8 cellular contexts compared by ENCODE assay signal in genomic region chr10:15370741-15371701, GRCh38. TPM values are rescaled to one million over a fixed set of nuclear protein-coding genes. Genes with fewer than 3 reads are reported as not detected.
DNase-seq lines count a peak whose midpoint lies in the region; ATAC-seq, FAIRE-seq and TF ChIP-seq lines count a peak whose summit lies in the region.

TSS of gene FAM171A1 (minus strand) at chr10:15371289. CDS start at chr10:15371052, 237 bp downstream.

- TF ChIP-seq CTCF in omental fat pad (IDR thresholded peaks at IDR 0.05) (no peak), testis (IDR thresholded peaks at IDR 0.05) (peak in 1 of 3 experiments; percentile 37)

- H3K27me3 Mint-ChIP-seq in activated naive CD4-positive, alpha-beta T cell treated with anti-CD3 and anti-CD28 coated beads, Interleukin-2, amount 50 U/mL, for 24 hours: peaks cover 8% of the 10 kb centered on the region

- peak; percentile 46 for ATAC-seq in HG02870 (IDR thresholded peaks at IDR 0.05; ENCODE audit: unreplicated experiment)
- peak; percentile 77 for ATAC-seq in omental fat pad (ENCODE audit: low FRiP score)
- ATAC-seq in GM21528 (IDR thresholded peaks at IDR 0.05; ENCODE audit: low FRiP score, unreplicated experiment): no peak

- H3K27ac Mint-ChIP-seq in activated naive CD4-positive, alpha-beta T cell treated with anti-CD3 and anti-CD28 coated beads, Interleukin-2, amount 50 U/mL, for 24 hours: no peak within 1 kb of the TSS

- no peaks in the 10 kb centered on the region for H3K9me3 Mint-ChIP-seq in activated naive CD4-positive, alpha-beta T cell treated with anti-CD3 and anti-CD28 coated beads, Interleukin-2, amount 50 U/mL, for 24 hours

- WGBS in testis, 2 donors: 5 to 29% methylated on average over 4 to 30 of the region's 135 CpGs

- DNase-seq in GM12892 (ENCODE audit: insufficient read length): peak; percentile 39
- peak; percentile 15 to 81 for DNase-seq in SJSA1 (ENCODE audit: low read depth in 1 of 2, low spot score in 2 of 2)
- peak; percentile 73 for DNase-seq in globus pallidus (ENCODE audit: low spot score)
- no peak for DNase-seq in omental fat pad (ENCODE audit: low spot score)
- peak; percentile 37 for DNase-seq in testis

- H3K4me1 ChIP-seq in SJSA1 (replicated peaks) (peaks cover 28% of the 10 kb centered on the region), testis (no peaks in the 10 kb centered on the region)

- H3K4me3 Mint-ChIP-seq in activated naive CD4-positive, alpha-beta T cell treated with anti-CD3 and anti-CD28 coated beads, Interleukin-2, amount 50 U/mL, for 24 hours: peak within 1 kb of the TSS; percentile 80

- intact Hi-C loops in testis (cut with DNase I; ENCODE audit: low total_unique reads): no loop called here

- no peaks in the 10 kb centered on the region for H3K27me3 ChIP-seq in SJSA1 (replicated peaks)
- H3K27me3 ChIP-seq in testis: no peaks in the 10 kb centered on the region

- H3K4me1 Mint-ChIP-seq in activated naive CD4-positive, alpha-beta T cell treated with anti-CD3 and anti-CD28 coated beads, Interleukin-2, amount 50 U/mL, for 24 hours: peaks cover 11% of the 10 kb centered on the region

- H3K9me3 ChIP-seq in SJSA1 (replicated peaks): no peaks in the 10 kb centered on the region
- H3K9me3 ChIP-seq in testis: no peaks in the 10 kb centered on the region

- H3K27ac ChIP-seq in SJSA1 (peak within 1 kb of the TSS; percentile 76), testis (peak within 1 kb of the TSS in 1 of 2 donors; percentile 72)

- no peaks in the 10 kb centered on the region for H3K36me3 Mint-ChIP-seq in activated naive CD4-positive, alpha-beta T cell treated with anti-CD3 and anti-CD28 coated beads, Interleukin-2, amount 50 U/mL, for 24 hours

- H3K4me3 ChIP-seq in SJSA1: peak within 1 kb of the TSS; percentile 84
- H3K4me3 ChIP-seq in testis: peak within 1 kb of the TSS; percentile 65 to 66

- FAIRE-seq in GM12892 (lab: Jason Lieb, UNC): no peak

- TF ChIP-seq POLR2A in GM12892 (IDR thresholded peaks at IDR 0.05; ENCODE audit: low read depth, low read length): no peak
- no peak for TF ChIP-seq POLR2A in testis (IDR thresholded peaks at IDR 0.05)

- peaks cover 15% of the 10 kb centered on the region for H3K36me3 ChIP-seq in SJSA1
- H3K36me3 ChIP-seq in testis (ENCODE audit: low read depth, missing control alignments): no peaks in the 10 kb centered on the region

RNA-seq across cellular contexts. Expression of gene FAM171A1, which starts in this region (rescaled TPM):
- polyA plus RNA-seq in GM12892 (2012; ENCODE audit: missing spikeins): 0.98 TPM
- 47.6 and 60.3 TPM in 2 replicates for total RNA-seq in SJSA1 (2014; rRNA removed; shearing (Covaris generic))
- 10 to 100 TPM in 3 of 4 donors, 1 to 10 TPM in 1; 7.0 to 17.4 (median 15.2) TPM for total RNA-seq in omental fat pad
- 10 to 100 TPM; 10.8 to 11.1 TPM for total RNA-seq in testis
- 9.2 TPM for polyA plus RNA-seq in testis (ENCODE audit: insufficient read depth, low read depth, low replicate concordance)
